9 cellular contexts compared by ENCODE assay signal in genomic region chr5:62578540-62578939, GRCh38. TPM values are rescaled to one million over a fixed set of nuclear protein-coding genes. Genes with fewer than 3 reads are reported as not detected.
DNase-seq lines count a peak whose midpoint lies in the region; ATAC-seq and TF ChIP-seq lines count a peak whose summit lies in the region.
"Had no signal": no experiment of that assay in that cellular context is flagged by ENCODE, and none has a peak within 500 bp of the region (broad histone marks: within the 10 kb centered on the region; RNA-seq: fewer than 3 reads in every experiment).

Gene LRRC70 (plus strand): TSS chr5:62578819. CDS start chr5:62579439, 620 bp downstream.

- H3K36me3 Mint-ChIP-seq in T-helper 1 cell treated with Interleukin-12 subunit alpha and Interleukin-12 subunit beta and Interleukin-4 antibody, amounts not matched to agents 30 μg/mL and 1 μg/mL, for 36 hours (ENCODE audit: low read depth), result peaks cover 10% of the 10 kb centered on the region

- no peaks in the 10 kb centered on the region for H4K20me1 ChIP-seq in hepatocyte (ENCODE audit: insufficient read depth, poor library complexity, severe bottlenecking)

- H3K4me3 Mint-ChIP-seq in T-helper 1 cell treated with Interleukin-12 subunit alpha and Interleukin-12 subunit beta and Interleukin-4 antibody, amounts not matched to agents 30 μg/mL and 1 μg/mL, for 36 hours, result peak within 1 kb of the TSS; percentile 38

- TF ChIP-seq CTCF in AG10803 (conservative IDR thresholded peaks at IDR 0.05; ENCODE audit: low read length), result no peak
- no peak for TF ChIP-seq CTCF in hepatocyte (IDR thresholded peaks at IDR 0.05; ENCODE audit: poor library complexity)

- no peaks in the 10 kb centered on the region for H3K9me2 ChIP-seq in hepatocyte (replicated peaks; ENCODE audit: insufficient read depth)

- H3K27ac ChIP-seq in hepatocyte, result no peak within 1 kb of the TSS
- H3K27ac ChIP-seq: epithelial cell of prostate had no signal

- H3K9me3 Mint-ChIP-seq in T-helper 1 cell treated with Interleukin-12 subunit alpha and Interleukin-12 subunit beta and Interleukin-4 antibody, amounts not matched to agents 30 μg/mL and 1 μg/mL, for 36 hours, result no peaks in the 10 kb centered on the region

- H3K4me3 ChIP-seq in AG10803 (ENCODE audit: low read length), result no peak within 1 kb of the TSS
- H3K4me3 ChIP-seq in hepatocyte, result no peak within 1 kb of the TSS

- H3K27me3 Mint-ChIP-seq in T-helper 1 cell treated with Interleukin-12 subunit alpha and Interleukin-12 subunit beta and Interleukin-4 antibody, amounts not matched to agents 30 μg/mL and 1 μg/mL, for 36 hours (ENCODE audit: low read depth), result no peaks in the 10 kb centered on the region

- H3K27ac Mint-ChIP-seq in T-helper 1 cell treated with Interleukin-12 subunit alpha and Interleukin-12 subunit beta and Interleukin-4 antibody, amounts not matched to agents 30 μg/mL and 1 μg/mL, for 36 hours, result peak within 1 kb of the TSS; percentile 83

- WGBS in hepatocyte (ENCODE audit: low lambda C conversion rate, missing lambda C conversion rate), result 46% methylated on average over 4 of the region's 4 CpGs

- peaks cover 2% of the 10 kb centered on the region for H3K4me1 ChIP-seq in hepatocyte (ENCODE audit: insufficient read depth)

- no peaks in the 10 kb centered on the region for H3K36me3 ChIP-seq in hepatocyte (replicated peaks; ENCODE audit: insufficient read depth, low read depth)

- H2AFZ ChIP-seq in hepatocyte, result no peak within 1 kb of the TSS

- H3K9me3 ChIP-seq in hepatocyte (ENCODE audit: low read depth), result no peaks in the 10 kb centered on the region

- peak within 1 kb of the TSS; percentile 18 for H3K4me2 ChIP-seq in hepatocyte

- H3K79me2 ChIP-seq in hepatocyte, result no peaks in the 10 kb centered on the region

- peaks cover 15% of the 10 kb centered on the region for H3K4me1 Mint-ChIP-seq in T-helper 1 cell treated with Interleukin-12 subunit alpha and Interleukin-12 subunit beta and Interleukin-4 antibody, amounts not matched to agents 30 μg/mL and 1 μg/mL, for 36 hours (ENCODE audit: low read depth)

- DNase-seq in AG10803 (ENCODE audit: low read depth), result peak; percentile 27
- DNase-seq in hepatocyte (ENCODE audit: low spot score), result peak; percentile 55
- no peak for DNase-seq in dedifferentiated amniotic fluid mesenchymal stem cell (ENCODE audit: extremely low spot score)
- DNase-seq in cortex of kidney (lab: John Stamatoyannopoulos, UW), result no peak
- no peak for DNase-seq in GOT3 (lab: John Stamatoyannopoulos, UW)

- H3K27me3 ChIP-seq in hepatocyte, result no peaks in the 10 kb centered on the region

- ATAC-seq in GM18867 (IDR thresholded peaks at IDR 0.05; ENCODE audit: unreplicated experiment) (peak; percentile 82), HG03060 (IDR thresholded peaks at IDR 0.05; ENCODE audit: low read depth, unreplicated experiment) (peak; percentile 79)

RNA-seq across cellular contexts. Expression of gene LRRC70, which starts in this region (rescaled TPM):
- 1.0 and 3.0 TPM in 2 replicates for total RNA-seq in hepatocyte
- 0.30 and 1.2 TPM in 2 replicates for polyA plus RNA-seq in hepatocyte

Comparison
In these comparisons a context has a peak if more than half of its experiments do, and no peak if none do; other contexts are left out.
1. DNase-seq: peak in AG10803 (single experiment) and hepatocyte (single experiment); none in dedifferentiated amniotic fluid mesenchymal stem cell (single experiment), cortex of kidney (single experiment) and GOT3 (single experiment).